21 cellular contexts compared by ENCODE assay signal in genomic region chr4:142267101-142267500, GRCh38.
"Had no signal": no experiment of that assay in that cellular context is flagged by ENCODE, and none has a peak within 500 bp of the region (broad histone marks: within the 10 kb centered on the region; RNA-seq: fewer than 3 reads in every experiment).

No MANE protein-coding gene starts in this region.

- H3K27ac ChIP-seq: body of pancreas, cardiac muscle cell, spleen, testis, vagina had no signal

- DNase-seq: activated CD4-positive, alpha-beta T cell treated with anti-CD3 and anti-CD28 coated beads, Interleukin-2, amount 10 ng/mL, durations not matched to agents 24 days and 14 days; activated CD8-positive, alpha-beta T cell treated with anti-CD3 and anti-CD28 coated beads for 36 hours; activated naive CD8-positive, alpha-beta T cell treated with anti-CD3 and anti-CD28 coated beads, Interleukin-2, amount 10 ng/mL, durations not matched to agents 7 days and 5 days; activated T-cell treated with anti-CD3 and anti-CD28 coated beads, Interleukin-2, amount 50 U/mL, for 1 hour; body of pancreas; cortex of kidney; foreskin fibroblast; hippocampal formation; left ventricle myocardium superior; mammary epithelial cell; midbrain; spleen; stimulated activated CD4-positive, alpha-beta T cell treated with anti-CD3 and anti-CD28 coated beads, Interleukin-4, amount 100 ng/mL, for 1 hour; stimulated activated naive CD4-positive, alpha-beta T cell; testis; trophoblast cell had no signal

- H3K9me3 ChIP-seq: body of pancreas, spleen, testis, vagina had no signal

- H3K36me3 Mint-ChIP-seq: natural killer cell treated with Interleukin-12 subunit alpha and Interleukin-12 subunit beta and Interleukin-15 and Interleukin-18, amount 100 ng/mL, for 72 hours had no signal

- ATAC-seq: activated CD8-positive, alpha-beta T cell treated with anti-CD3 and anti-CD28 coated beads for 36 hours; activated T-helper 17 cell treated with anti-CD3 and anti-CD28 coated beads, Interleukin-2, amount 50 U/mL, for 72 hours; body of pancreas; left ventricle myocardium superior; natural killer cell treated with Interleukin-12 subunit alpha and Interleukin-12 subunit beta and Interleukin-15 and Interleukin-18, amount 100 ng/mL, for 72 hours had no signal

- H3K4me3 ChIP-seq: body of pancreas, cardiac muscle cell, spleen, testis, vagina had no signal

- H3K36me3 ChIP-seq: cardiac muscle cell, spleen, vagina had no signal

- H3K4me1 ChIP-seq: testis had no signal

- H3K4me3 Mint-ChIP-seq: activated CD4-positive, alpha-beta T cell treated with anti-CD3 and anti-CD28 coated beads, Interleukin-2, amount 10 ng/mL, durations not matched to agents 24 days and 14 days; activated CD8-positive, alpha-beta T cell treated with anti-CD3 and anti-CD28 coated beads for 36 hours; activated naive CD8-positive, alpha-beta T cell treated with anti-CD3 and anti-CD28 coated beads, Interleukin-2, amount 10 ng/mL, durations not matched to agents 7 days and 5 days; natural killer cell treated with Interleukin-12 subunit alpha and Interleukin-12 subunit beta and Interleukin-15 and Interleukin-18, amount 100 ng/mL, for 72 hours had no signal

- H3K27me3 Mint-ChIP-seq: activated CD4-positive, alpha-beta T cell treated with anti-CD3 and anti-CD28 coated beads, Interleukin-2, amount 10 ng/mL, durations not matched to agents 24 days and 14 days; activated CD8-positive, alpha-beta T cell treated with anti-CD3 and anti-CD28 coated beads for 36 hours; activated naive CD8-positive, alpha-beta T cell treated with anti-CD3 and anti-CD28 coated beads, Interleukin-2, amount 10 ng/mL, durations not matched to agents 7 days and 5 days; activated T-helper 17 cell treated with anti-CD3 and anti-CD28 coated beads, Interleukin-2, amount 50 U/mL, for 72 hours; natural killer cell treated with Interleukin-12 subunit alpha and Interleukin-12 subunit beta and Interleukin-15 and Interleukin-18, amount 100 ng/mL, for 72 hours; progenitor cell of endocrine pancreas had no signal

- H3K9me3 Mint-ChIP-seq: activated CD4-positive, alpha-beta T cell treated with anti-CD3 and anti-CD28 coated beads, Interleukin-2, amount 10 ng/mL, durations not matched to agents 24 days and 14 days; activated naive CD8-positive, alpha-beta T cell treated with anti-CD3 and anti-CD28 coated beads, Interleukin-2, amount 10 ng/mL, durations not matched to agents 7 days and 5 days; activated T-helper 17 cell treated with anti-CD3 and anti-CD28 coated beads, Interleukin-2, amount 50 U/mL, for 72 hours had no signal

- H3K27ac Mint-ChIP-seq: activated CD4-positive, alpha-beta T cell treated with anti-CD3 and anti-CD28 coated beads, Interleukin-2, amount 10 ng/mL, durations not matched to agents 24 days and 14 days; activated naive CD8-positive, alpha-beta T cell treated with anti-CD3 and anti-CD28 coated beads, Interleukin-2, amount 10 ng/mL, durations not matched to agents 7 days and 5 days; natural killer cell treated with Interleukin-12 subunit alpha and Interleukin-12 subunit beta and Interleukin-15 and Interleukin-18, amount 100 ng/mL, for 72 hours; progenitor cell of endocrine pancreas had no signal

- H3K27me3 ChIP-seq: body of pancreas, cardiac muscle cell, spleen, testis, vagina had no signal
